In the genomic region with DNA sequence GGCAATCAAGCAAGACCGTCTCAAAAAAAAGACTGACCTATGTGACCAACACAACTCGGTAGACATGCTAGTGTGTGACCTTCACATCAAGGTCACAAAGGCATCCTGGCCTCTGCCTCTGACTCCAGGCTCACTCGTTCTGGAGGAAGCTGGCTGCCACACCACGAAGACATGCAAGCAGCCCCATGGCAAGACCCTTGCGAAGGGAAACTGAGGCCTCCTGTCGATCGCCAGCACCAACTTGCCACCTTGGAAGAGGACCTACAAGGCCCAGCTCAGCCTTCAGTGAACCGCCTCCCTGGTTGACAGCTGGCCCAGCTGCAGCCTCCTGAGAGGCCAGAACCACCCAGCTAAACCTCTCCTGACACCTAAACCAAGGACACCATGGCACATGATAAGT, we compare ENCODE assay signal across 34 cellular contexts.
"Had no signal": no experiment of that assay in that cellular context is flagged by ENCODE, and none has a peak within 500 bp of the region (broad histone marks: within the 10 kb centered on the region; RNA-seq: fewer than 3 reads in every experiment).

No MANE protein-coding gene starts in this region.

- H3K4me3 ChIP-seq: adrenal gland, body of pancreas, breast epithelium had no signal

- H3K27me3 ChIP-seq: adrenal gland, body of pancreas, brain microvascular endothelial cell, breast epithelium had no signal

- FAIRE-seq: astrocyte, TTC549 had no signal

- ATAC-seq: activated CD8-positive, alpha-beta T cell treated with anti-CD3 and anti-CD28 coated beads for 36 hours; activated naive CD4-positive, alpha-beta T cell treated with anti-CD3 and anti-CD28 coated beads, Interleukin-2, amount 50 U/mL, for 72 hours; activated T-cell treated with anti-CD3 and anti-CD28 coated beads, Interleukin-2, amount 50 U/mL, for 4 hours; activated T-cell treated with anti-CD3 and anti-CD28 coated beads, Interleukin-2, amount 50 U/mL, for 72 hours; activated T-helper 17 cell treated with anti-CD3 and anti-CD28 coated beads, Interleukin-2, amount 50 U/mL, for 72 hours; body of pancreas had no signal

- H3K4me1 ChIP-seq: adrenal gland, body of pancreas, breast epithelium had no signal

- DNase-seq: activated B cell treated with CpG ODN at 0.5 μM for 24 hours; activated CD4-positive, alpha-beta memory T cell treated with anti-CD3 and anti-CD28 coated beads for 36 hours; activated CD4-positive, alpha-beta T cell treated with anti-CD3 and anti-CD28 coated beads for 4 hours; activated CD4-positive, alpha-beta T cell treated with anti-CD3 and anti-CD28 coated beads, Interleukin-2, amount 10 ng/mL, durations not matched to agents 24 days and 14 days; activated CD4-positive, alpha-beta T cell treated with anti-CD3 and anti-CD28 coated beads, Interleukin-2, amount 50 U/mL, for 1 hour; activated CD4-positive, alpha-beta T cell treated with anti-CD3 and anti-CD28 coated beads, Interleukin-2, amount 50 U/mL, for 4 hours; activated CD4-positive, CD25-positive, alpha-beta regulatory T cell treated with anti-CD3 and anti-CD28 coated beads, Interleukin-2, amount 50 U/mL, for 72 hours; activated CD8-positive, alpha-beta memory T cell treated with anti-CD3 and anti-CD28 coated beads, Interleukin-2, amount 50 U/mL, for 4 hours; activated CD8-positive, alpha-beta T cell treated with anti-CD3 and anti-CD28 coated beads for 36 hours; activated effector memory CD4-positive, alpha-beta T cell treated with anti-CD3 and anti-CD28 coated beads, Interleukin-2, amount 50 U/mL, for 16 hours; activated gamma-delta T cell treated with Interleukin-2 at 50 U/mL for 16 hours; activated naive CD4-positive, alpha-beta T cell; activated naive CD4-positive, alpha-beta T cell treated with anti-CD3 and anti-CD28 coated beads for 36 hours; activated naive CD4-positive, alpha-beta T cell treated with anti-CD3 and anti-CD28 coated beads, Interleukin-2, amount 50 U/mL, for 16 hours; activated naive CD8-positive, alpha-beta T cell treated with anti-CD3 and anti-CD28 coated beads for 36 hours; activated T-cell treated with anti-CD3 and anti-CD28 coated beads for 4 hours; activated T-cell treated with anti-CD3 and anti-CD28 coated beads, Interleukin-2, amount 50 U/mL, for 1 hour; activated T-cell treated with anti-CD3 and anti-CD28 coated beads, Interleukin-2, amount 50 U/mL, for 4 hours; activated T-cell treated with anti-CD3 and anti-CD28 coated beads, Interleukin-2, amount 50 U/mL, for 72 hours; adrenal gland; amniotic stem cell; aorta; body of pancreas; brain microvascular endothelial cell; central memory CD4-positive, alpha-beta T cell; T-helper 1 cell; T-helper 2 cell; T-helper 9 cell had no signal

- H3K9me3 ChIP-seq: adrenal gland, body of pancreas had no signal

- H3K27ac ChIP-seq: adrenal gland, body of pancreas, brain microvascular endothelial cell, breast epithelium, VCaP had no signal

- H3K36me3 ChIP-seq: adrenal gland, brain microvascular endothelial cell, breast epithelium had no signal
